36 cellular contexts compared by ENCODE assay signal in genomic region chr2:88499204-88499603, GRCh38. TPM values are rescaled to one million over a fixed set of nuclear protein-coding genes. Genes with fewer than 3 reads are reported as not detected.
"Had no signal": no experiment of that assay in that cellular context is flagged by ENCODE, and none has a peak within 500 bp of the region (broad histone marks: within the 10 kb centered on the region; RNA-seq: fewer than 3 reads in every experiment).

No MANE protein-coding gene starts in this region.

- DNase-seq: activated B cell treated with CpG ODN at 0.5 μM for 24 hours; activated CD4-positive, alpha-beta memory T cell treated with anti-CD3 and anti-CD28 coated beads for 36 hours; activated CD4-positive, alpha-beta T cell treated with anti-CD3 and anti-CD28 coated beads for 4 hours; activated CD4-positive, alpha-beta T cell treated with anti-CD3 and anti-CD28 coated beads, Interleukin-2, amount 10 ng/mL, durations not matched to agents 24 days and 14 days; activated CD4-positive, alpha-beta T cell treated with anti-CD3 and anti-CD28 coated beads, Interleukin-2, amount 50 U/mL, for 1 hour; activated CD4-positive, alpha-beta T cell treated with anti-CD3 and anti-CD28 coated beads, Interleukin-2, amount 50 U/mL, for 4 hours; activated CD4-positive, CD25-positive, alpha-beta regulatory T cell treated with anti-CD3 and anti-CD28 coated beads, Interleukin-2, amount 50 U/mL, for 72 hours; activated CD8-positive, alpha-beta memory T cell treated with anti-CD3 and anti-CD28 coated beads, Interleukin-2, amount 50 U/mL, for 4 hours; activated CD8-positive, alpha-beta T cell treated with anti-CD3 and anti-CD28 coated beads for 36 hours; activated effector memory CD4-positive, alpha-beta T cell treated with anti-CD3 and anti-CD28 coated beads, Interleukin-2, amount 50 U/mL, for 16 hours; activated gamma-delta T cell treated with Interleukin-2 at 50 U/mL for 16 hours; activated naive CD4-positive, alpha-beta T cell; activated naive CD4-positive, alpha-beta T cell treated with anti-CD3 and anti-CD28 coated beads for 36 hours; activated naive CD4-positive, alpha-beta T cell treated with anti-CD3 and anti-CD28 coated beads, Interleukin-2, amount 50 U/mL, for 16 hours; activated naive CD8-positive, alpha-beta T cell treated with anti-CD3 and anti-CD28 coated beads for 36 hours; activated T-cell treated with anti-CD3 and anti-CD28 coated beads for 4 hours; activated T-cell treated with anti-CD3 and anti-CD28 coated beads, Interleukin-2, amount 50 U/mL, for 1 hour; activated T-cell treated with anti-CD3 and anti-CD28 coated beads, Interleukin-2, amount 50 U/mL, for 4 hours; activated T-cell treated with anti-CD3 and anti-CD28 coated beads, Interleukin-2, amount 50 U/mL, for 72 hours; adrenal gland; amniotic stem cell; aorta; body of pancreas; brain microvascular endothelial cell; caudate nucleus; cerebellar nuclear complex; T-helper 2 cell; T-helper 9 cell had no signal

- H3K27me3 ChIP-seq: adrenal gland, body of pancreas, brain microvascular endothelial cell, cardiac muscle cell had no signal

- H3K4me3 ChIP-seq: adrenal gland, body of pancreas, cardiac muscle cell had no signal

- H3K36me3 ChIP-seq: adrenal gland, brain microvascular endothelial cell, cardiac muscle cell had no signal

- ATAC-seq: activated CD8-positive, alpha-beta T cell treated with anti-CD3 and anti-CD28 coated beads for 36 hours; activated naive CD4-positive, alpha-beta T cell treated with anti-CD3 and anti-CD28 coated beads, Interleukin-2, amount 50 U/mL, for 72 hours; activated T-cell treated with anti-CD3 and anti-CD28 coated beads, Interleukin-2, amount 50 U/mL, for 4 hours; activated T-cell treated with anti-CD3 and anti-CD28 coated beads, Interleukin-2, amount 50 U/mL, for 72 hours; activated T-helper 17 cell treated with anti-CD3 and anti-CD28 coated beads, Interleukin-2, amount 50 U/mL, for 72 hours; body of pancreas had no signal

- H3K9me3 ChIP-seq: adrenal gland, body of pancreas had no signal

- H3K27ac ChIP-seq: adrenal gland, body of pancreas, brain microvascular endothelial cell, cardiac muscle cell, VCaP had no signal

- H3K4me1 ChIP-seq: adrenal gland, body of pancreas had no signal

RNA-seq across cellular contexts. Expression of gene FOXI3, which starts 46.7 kb away (rescaled TPM):
- total RNA-seq: activated B cell treated with CpG ODN at 0.5 μM for 24 hours; activated CD4-positive, alpha-beta memory T cell treated with anti-CD3 and anti-CD28 coated beads for 36 hours; activated CD4-positive, alpha-beta T cell treated with anti-CD3 and anti-CD28 coated beads, Interleukin-2, amount 10 ng/mL, durations not matched to agents 24 days and 14 days; activated CD8-positive, alpha-beta memory T cell treated with anti-CD3 and anti-CD28 coated beads for 36 hours; activated CD8-positive, alpha-beta T cell treated with anti-CD3 and anti-CD28 coated beads for 36 hours; activated naive CD4-positive, alpha-beta T cell treated with anti-CD3 and anti-CD28 coated beads for 36 hours; activated naive CD4-positive, alpha-beta T cell treated with anti-CD3 and anti-CD28 coated beads, Interleukin-2, amount 50 U/mL, for 72 hours; activated naive CD8-positive, alpha-beta T cell treated with anti-CD3 and anti-CD28 coated beads for 36 hours; activated T-cell treated with anti-CD3 and anti-CD28 coated beads, Interleukin-2, amount 50 U/mL, for 4 hours; activated T-cell treated with anti-CD3 and anti-CD28 coated beads, Interleukin-2, amount 50 U/mL, for 72 hours; activated T-helper 1 cell treated with anti-CD3 and anti-CD28 coated beads, Interleukin-12 subunit alpha, Interleukin-12 subunit beta, Interleukin-2, Interleukin-4 antibody, amounts not matched to agents 30 ng/mL and 10 ng/mL and 1 ng/mL, durations not matched to agents 14 hours and 24 hours and 36 hours; activated T-helper 17 cell treated with anti-CD3 and anti-CD28 coated beads, Interleukin-2, amount 50 U/mL, for 72 hours; adrenal gland; aorta; body of pancreas; bronchial epithelial cell; cardiac muscle cell; chondrocyte had no signal
- polyA plus RNA-seq: adrenal gland, aorta, cardiac muscle cell had no signal
